Comparison of ENCODE assay signal across 1 cellular context in the genomic region with DNA sequence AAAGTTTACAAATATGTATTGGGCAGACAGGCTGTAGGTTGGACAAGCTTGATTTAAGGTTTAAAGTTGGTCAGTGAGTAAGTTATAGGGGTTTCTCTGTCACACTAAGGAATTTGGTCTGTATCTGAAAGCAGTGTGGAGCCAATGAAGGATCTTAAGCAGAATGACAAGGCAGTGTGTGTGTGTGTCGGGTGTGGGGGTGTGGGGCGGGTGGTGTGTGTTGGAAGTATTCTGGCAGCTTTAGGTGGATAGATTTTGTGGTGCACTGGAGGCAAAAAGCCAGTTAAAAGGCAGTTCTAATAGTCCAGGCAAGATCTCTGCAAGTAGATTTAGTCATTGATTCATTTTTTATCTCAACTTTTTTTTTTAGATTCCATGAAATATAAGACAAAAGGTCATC.
TF ChIP-seq lines count a peak whose summit lies in the region.

No MANE protein-coding gene starts in this region.

TF ChIP-seq in GM23338, 12 proteins besides CTCF, POLR2A, EP300 and RAD21 (continued from another document):
- TF ChIP-seq, protein P1, sequence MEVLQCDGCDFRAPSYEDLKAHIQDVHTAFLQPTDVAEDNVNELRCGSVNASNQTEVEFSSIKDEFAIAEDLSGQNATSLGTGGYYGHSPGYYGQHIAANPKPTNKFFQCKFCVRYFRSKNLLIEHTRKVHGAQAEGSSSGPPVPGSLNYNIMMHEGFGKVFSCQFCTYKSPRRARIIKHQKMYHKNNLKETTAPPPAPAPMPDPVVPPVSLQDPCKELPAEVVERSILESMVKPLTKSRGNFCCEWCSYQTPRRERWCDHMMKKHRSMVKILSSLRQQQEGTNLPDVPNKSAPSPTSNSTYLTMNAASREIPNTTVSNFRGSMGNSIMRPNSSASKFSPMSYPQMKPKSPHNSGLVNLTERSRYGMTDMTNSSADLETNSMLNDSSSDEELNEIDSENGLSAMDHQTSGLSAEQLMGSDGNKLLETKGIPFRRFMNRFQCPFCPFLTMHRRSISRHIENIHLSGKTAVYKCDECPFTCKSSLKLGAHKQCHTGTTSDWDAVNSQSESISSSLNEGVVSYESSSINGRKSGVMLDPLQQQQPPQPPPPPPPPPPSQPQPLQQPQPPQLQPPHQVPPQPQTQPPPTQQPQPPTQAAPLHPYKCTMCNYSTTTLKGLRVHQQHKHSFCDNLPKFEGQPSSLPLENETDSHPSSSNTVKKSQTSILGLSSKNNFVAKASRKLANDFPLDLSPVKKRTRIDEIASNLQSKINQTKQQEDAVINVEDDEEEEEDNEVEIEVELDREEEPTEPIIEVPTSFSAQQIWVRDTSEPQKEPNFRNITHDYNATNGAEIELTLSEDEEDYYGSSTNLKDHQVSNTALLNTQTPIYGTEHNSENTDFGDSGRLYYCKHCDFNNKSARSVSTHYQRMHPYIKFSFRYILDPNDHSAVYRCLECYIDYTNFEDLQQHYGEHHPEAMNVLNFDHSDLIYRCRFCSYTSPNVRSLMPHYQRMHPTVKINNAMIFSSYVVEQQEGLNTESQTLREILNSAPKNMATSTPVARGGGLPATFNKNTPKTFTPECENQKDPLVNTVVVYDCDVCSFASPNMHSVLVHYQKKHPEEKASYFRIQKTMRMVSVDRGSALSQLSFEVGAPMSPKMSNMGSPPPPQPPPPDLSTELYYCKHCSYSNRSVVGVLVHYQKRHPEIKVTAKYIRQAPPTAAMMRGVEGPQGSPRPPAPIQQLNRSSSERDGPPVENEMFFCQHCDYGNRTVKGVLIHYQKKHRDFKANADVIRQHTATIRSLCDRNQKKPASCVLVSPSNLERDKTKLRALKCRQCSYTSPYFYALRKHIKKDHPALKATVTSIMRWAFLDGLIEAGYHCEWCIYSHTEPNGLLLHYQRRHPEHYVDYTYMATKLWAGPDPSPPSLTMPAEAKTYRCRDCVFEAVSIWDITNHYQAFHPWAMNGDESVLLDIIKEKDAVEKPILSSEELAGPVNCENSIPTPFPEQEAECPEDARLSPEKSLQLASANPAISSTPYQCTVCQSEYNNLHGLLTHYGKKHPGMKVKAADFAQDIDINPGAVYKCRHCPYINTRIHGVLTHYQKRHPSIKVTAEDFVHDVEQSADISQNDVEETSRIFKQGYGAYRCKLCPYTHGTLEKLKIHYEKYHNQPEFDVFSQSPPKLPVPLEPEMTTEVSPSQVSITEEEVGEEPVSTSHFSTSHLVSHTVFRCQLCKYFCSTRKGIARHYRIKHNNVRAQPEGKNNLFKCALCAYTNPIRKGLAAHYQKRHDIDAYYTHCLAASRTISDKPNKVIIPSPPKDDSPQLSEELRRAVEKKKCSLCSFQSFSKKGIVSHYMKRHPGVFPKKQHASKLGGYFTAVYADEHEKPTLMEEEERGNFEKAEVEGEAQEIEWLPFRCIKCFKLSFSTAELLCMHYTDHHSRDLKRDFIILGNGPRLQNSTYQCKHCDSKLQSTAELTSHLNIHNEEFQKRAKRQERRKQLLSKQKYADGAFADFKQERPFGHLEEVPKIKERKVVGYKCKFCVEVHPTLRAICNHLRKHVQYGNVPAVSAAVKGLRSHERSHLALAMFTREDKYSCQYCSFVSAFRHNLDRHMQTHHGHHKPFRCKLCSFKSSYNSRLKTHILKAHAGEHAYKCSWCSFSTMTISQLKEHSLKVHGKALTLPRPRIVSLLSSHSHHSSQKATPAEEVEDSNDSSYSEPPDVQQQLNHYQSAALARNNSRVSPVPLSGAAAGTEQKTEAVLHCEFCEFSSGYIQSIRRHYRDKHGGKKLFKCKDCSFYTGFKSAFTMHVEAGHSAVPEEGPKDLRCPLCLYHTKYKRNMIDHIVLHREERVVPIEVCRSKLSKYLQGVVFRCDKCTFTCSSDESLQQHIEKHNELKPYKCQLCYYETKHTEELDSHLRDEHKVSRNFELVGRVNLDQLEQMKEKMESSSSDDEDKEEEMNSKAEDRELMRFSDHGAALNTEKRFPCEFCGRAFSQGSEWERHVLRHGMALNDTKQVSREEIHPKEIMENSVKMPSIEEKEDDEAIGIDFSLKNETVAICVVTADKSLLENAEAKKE (CRISPR knock-in tag; IDR thresholded peaks at IDR 0.05), result no peak
